ENCODE assay signal across 2 cellular contexts in the genomic region with DNA sequence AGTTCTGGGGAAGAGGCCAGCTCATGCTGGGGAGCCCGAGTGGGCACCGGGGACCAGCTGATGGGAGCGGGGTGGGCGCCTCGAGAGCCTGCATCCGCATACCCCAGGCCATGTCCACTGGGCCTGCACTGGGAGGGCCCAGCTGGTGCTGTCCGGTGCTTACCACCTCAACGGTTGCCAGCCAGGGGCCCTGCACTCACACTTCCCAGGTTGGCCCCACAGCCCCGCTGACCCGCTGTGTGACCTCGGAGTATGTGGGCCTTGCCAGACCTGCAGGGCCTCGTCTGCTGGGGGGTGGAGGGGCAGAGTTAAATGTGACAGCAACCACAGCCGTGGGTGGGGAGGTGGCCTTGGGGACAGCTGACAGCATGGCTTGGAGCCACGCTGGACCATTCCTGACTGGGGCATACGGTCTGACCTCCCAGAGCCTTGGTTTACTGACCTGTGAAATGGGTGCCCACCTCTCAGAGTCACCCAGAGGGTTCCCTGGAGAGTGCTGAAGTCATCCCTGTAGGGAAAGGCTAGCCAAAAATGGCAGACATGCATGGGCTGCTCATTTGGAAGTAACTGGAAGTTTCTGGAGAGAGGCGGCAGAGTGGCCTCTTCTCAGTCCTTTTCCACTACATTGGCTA.
A peak's percentile ranks its signal among the peaks of the same experiment; 100 is the strongest.
TF ChIP-seq lines count a peak whose summit lies in the region.

No MANE protein-coding gene starts in this region.

TF ChIP-seq in K562, 482 proteins besides CTCF, POLR2A, EP300 and RAD21:
- TF ChIP-seq, protein P1, sequence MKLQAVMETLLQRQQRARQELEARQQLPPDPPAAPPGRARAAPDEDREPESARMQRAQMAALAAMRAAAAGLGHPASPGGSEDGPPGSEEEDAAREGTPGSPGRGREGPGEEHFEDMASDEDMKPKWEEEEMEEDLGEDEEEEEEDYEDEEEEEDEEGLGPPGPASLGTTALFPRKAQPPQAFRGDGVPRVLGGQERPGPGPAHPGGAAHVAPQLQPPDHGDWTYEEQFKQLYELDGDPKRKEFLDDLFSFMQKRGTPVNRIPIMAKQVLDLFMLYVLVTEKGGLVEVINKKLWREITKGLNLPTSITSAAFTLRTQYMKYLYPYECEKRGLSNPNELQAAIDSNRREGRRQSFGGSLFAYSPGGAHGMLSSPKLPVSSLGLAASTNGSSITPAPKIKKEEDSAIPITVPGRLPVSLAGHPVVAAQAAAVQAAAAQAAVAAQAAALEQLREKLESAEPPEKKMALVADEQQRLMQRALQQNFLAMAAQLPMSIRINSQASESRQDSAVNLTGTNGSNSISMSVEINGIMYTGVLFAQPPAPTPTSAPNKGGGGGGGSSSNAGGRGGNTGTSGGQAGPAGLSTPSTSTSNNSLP (IDR thresholded peaks at IDR 0.05; ENCODE audit: borderline replicate concordance, low read depth, low read length) = no peak
- TF ChIP-seq CSDE1 (IDR thresholded peaks at IDR 0.05) (no peak), ESRRA (IDR thresholded peaks at IDR 0.05; ENCODE audit: borderline replicate concordance, low read depth) (peak; percentile 53; the same call in 1 of the 2 replicates)

TF ChIP-seq in HepG2, 621 proteins besides CTCF, POLR2A, EP300 and RAD21:
- TF ChIP-seq, protein P2, sequence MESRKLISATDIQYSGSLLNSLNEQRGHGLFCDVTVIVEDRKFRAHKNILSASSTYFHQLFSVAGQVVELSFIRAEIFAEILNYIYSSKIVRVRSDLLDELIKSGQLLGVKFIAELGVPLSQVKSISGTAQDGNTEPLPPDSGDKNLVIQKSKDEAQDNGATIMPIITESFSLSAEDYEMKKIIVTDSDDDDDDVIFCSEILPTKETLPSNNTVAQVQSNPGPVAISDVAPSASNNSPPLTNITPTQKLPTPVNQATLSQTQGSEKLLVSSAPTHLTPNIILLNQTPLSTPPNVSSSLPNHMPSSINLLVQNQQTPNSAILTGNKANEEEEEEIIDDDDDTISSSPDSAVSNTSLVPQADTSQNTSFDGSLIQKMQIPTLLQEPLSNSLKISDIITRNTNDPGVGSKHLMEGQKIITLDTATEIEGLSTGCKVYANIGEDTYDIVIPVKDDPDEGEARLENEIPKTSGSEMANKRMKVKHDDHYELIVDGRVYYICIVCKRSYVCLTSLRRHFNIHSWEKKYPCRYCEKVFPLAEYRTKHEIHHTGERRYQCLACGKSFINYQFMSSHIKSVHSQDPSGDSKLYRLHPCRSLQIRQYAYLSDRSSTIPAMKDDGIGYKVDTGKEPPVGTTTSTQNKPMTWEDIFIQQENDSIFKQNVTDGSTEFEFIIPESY (CRISPR knock-in tag; IDR thresholded peaks at IDR 0.05) = peak; percentile 39; the same call in 1 of the 2 replicates
- TF ChIP-seq ZNF629 (CRISPR knock-in tag; conservative IDR thresholded peaks at IDR 0.05) = peak; percentile 87
- TF ChIP-seq ZFP41 (CRISPR knock-in tag; IDR thresholded peaks at IDR 0.05; ENCODE audit: borderline replicate concordance) = no peak
- TF ChIP-seq ZNF674 (CRISPR knock-in tag; IDR thresholded peaks at IDR 0.05; ENCODE audit: low read depth) = no peak
- no peak for TF ChIP-seq ZNF879 (CRISPR knock-in tag; IDR thresholded peaks at IDR 0.05)
- peak; percentile 20; the same call in 1 of the 2 replicates for TF ChIP-seq ZNF768 (CRISPR knock-in tag; IDR thresholded peaks at IDR 0.05)
- TF ChIP-seq ZMYM3 (CRISPR knock-in tag; IDR thresholded peaks at IDR 0.05) = 0 out of 2 replicates have a peak, but pooled peaks have one; percentile 41
